10 cellular contexts compared by ENCODE assay signal in genomic region chr17:80782536-80783427, GRCh38.
A peak's percentile ranks its signal among the peaks of the same experiment; 100 is the strongest.
DNase-seq lines count a peak whose midpoint lies in the region; ATAC-seq and TF ChIP-seq lines count a peak whose summit lies in the region.
"Had no signal": no experiment of that assay in that cellular context is flagged by ENCODE, and none has a peak within 500 bp of the region (broad histone marks: within the 10 kb centered on the region; RNA-seq: fewer than 3 reads in every experiment).

No MANE protein-coding gene starts in this region.

- DNase-seq in LHCN-M2 (ENCODE audit: low read depth): peak; percentile 23
- DNase-seq in activated naive CD4-positive, alpha-beta T cell treated with anti-CD3 and anti-CD28 coated beads, Interleukin-2, amount 50 U/mL, for 72 hours (ENCODE audit: low spot score in 2 of 2): peak; percentile 33 to 54
- no peak for DNase-seq in NCI-H2081 treated with DMSO at 0.1 percent for 48 hours (lab: John Stamatoyannopoulos, UW)
- no peak for DNase-seq in WERI-Rb-1
- DNase-seq in NCI-H187 treated with DMSO at 0.1 percent for 48 hours (lab: John Stamatoyannopoulos, UW): no peak
- DNase-seq: testis had no signal

- H3K36me3 ChIP-seq in BLaER1 treated with 17β-estradiol and CSF1 and Interleukin-3, amounts not matched to agents 10 nM and 100 nM: peaks cover 10 to 36% (median 25%) of the 10 kb centered on the region in 11 experiments; a peak in 21 of 22 replicates
- H3K36me3 ChIP-seq in muscle layer of duodenum (ENCODE audit: control insufficient read depth in 1 of 2, insufficient read depth in 2 of 2, low read length in 2 of 2) (no peaks in the 10 kb centered on the region), WERI-Rb-1 (peaks cover 10% of the 10 kb centered on the region)
- H3K36me3 ChIP-seq: neutrophil had no signal

- H4K20me1 ChIP-seq in BLaER1 treated with 17β-estradiol and CSF1 and Interleukin-3, amounts not matched to agents 10 nM and 100 nM: peaks cover 0 to 93% (median 69%) of the 10 kb centered on the region in 11 experiments; a peak in 19 of 22 replicates

- peaks cover 19 to 39% (median 31%) of the 10 kb centered on the region in 10 experiments for H3K4me1 ChIP-seq in BLaER1 treated with 17β-estradiol and CSF1 and Interleukin-3, amounts not matched to agents 10 nM and 100 nM
- H3K4me1 ChIP-seq in muscle layer of duodenum (ENCODE audit: control insufficient read depth in 1 of 2, insufficient read depth in 2 of 2, low read length in 2 of 2): peaks cover 12 to 29% of the 10 kb centered on the region in 2 donors

- H3K27ac ChIP-seq in BLaER1 treated with 17β-estradiol and CSF1 and Interleukin-3, amounts not matched to agents 10 nM and 100 nM: no peak overlapping the region
- H3K27ac ChIP-seq in muscle layer of duodenum (ENCODE audit: low read length) (peak overlapping the region; percentile 24), WERI-Rb-1 (no peak overlapping the region)
- H3K27ac ChIP-seq: neutrophil had no signal

- ATAC-seq in activated naive CD4-positive, alpha-beta T cell treated with anti-CD3 and anti-CD28 coated beads, Interleukin-2, amount 50 U/mL, for 72 hours: peak; percentile 25 to 56
- ATAC-seq in HG03108 (IDR thresholded peaks at IDR 0.05; ENCODE audit: unreplicated experiment): no peak

- H3K9me3 Mint-ChIP-seq in activated naive CD4-positive, alpha-beta T cell treated with anti-CD3 and anti-CD28 coated beads, Interleukin-2, amount 50 U/mL, for 72 hours: peaks cover 4 to 8% of the 10 kb centered on the region in 2 donors

- TF ChIP-seq CTCF in WERI-Rb-1 (IDR thresholded peaks at IDR 0.05; ENCODE audit: low read depth, low read length): no peak

- no peak overlapping the region for H3K4me3 ChIP-seq in BLaER1 treated with 17β-estradiol and CSF1 and Interleukin-3, amounts not matched to agents 10 nM and 100 nM
- H3K4me3 ChIP-seq in muscle layer of duodenum (ENCODE audit: low read depth in 1 of 2, low read length in 2 of 2) (no peak overlapping the region), WERI-Rb-1 (ENCODE audit: low read depth, low read length) (no peak overlapping the region)
- H3K4me3 ChIP-seq: testis had no signal

- H3K4me2 ChIP-seq in BLaER1 treated with 17β-estradiol and CSF1 and Interleukin-3, amounts not matched to agents 10 nM and 100 nM: peak overlapping the region in 8 of 11 experiments; percentile 2 to 66 (median 22); a peak in 7 of 22 replicates

- peaks cover 23 to 29% of the 10 kb centered on the region in 2 donors for H3K36me3 Mint-ChIP-seq in activated naive CD4-positive, alpha-beta T cell treated with anti-CD3 and anti-CD28 coated beads, Interleukin-2, amount 50 U/mL, for 72 hours

- H3K9me3 ChIP-seq in BLaER1 treated with 17β-estradiol and CSF1 and Interleukin-3, amounts not matched to agents 10 nM and 100 nM (replicated peaks in 1 of 11): peaks cover 5 to 15% (median 9%) of the 10 kb centered on the region in 11 experiments; a peak in 18 of 22 replicates
- no peaks in the 10 kb centered on the region for H3K9me3 ChIP-seq in muscle layer of duodenum (ENCODE audit: control insufficient read depth in 1 of 2, low read length in 2 of 2)
- no peaks in the 10 kb centered on the region for H3K9me3 ChIP-seq in WERI-Rb-1 (ENCODE audit: severe bottlenecking)
- H3K9me3 ChIP-seq: neutrophil, testis had no signal

- no peaks in the 10 kb centered on the region for H3K27me3 ChIP-seq in BLaER1 treated with 17β-estradiol and CSF1 and Interleukin-3, amounts not matched to agents 10 nM and 100 nM
- no peaks in the 10 kb centered on the region for H3K27me3 ChIP-seq in muscle layer of duodenum (ENCODE audit: low read depth, low read length)
- H3K27me3 ChIP-seq in WERI-Rb-1 (ENCODE audit: insufficient read depth, low read depth, severe bottlenecking): no peaks in the 10 kb centered on the region
- H3K27me3 ChIP-seq: neutrophil, testis had no signal

- no peak overlapping the region for H3K9ac ChIP-seq in BLaER1 treated with 17β-estradiol and CSF1 and Interleukin-3, amounts not matched to agents 10 nM and 100 nM

- peak overlapping the region; percentile 89 to 95 for H3K27ac Mint-ChIP-seq in activated naive CD4-positive, alpha-beta T cell treated with anti-CD3 and anti-CD28 coated beads, Interleukin-2, amount 50 U/mL, for 72 hours

Comparison
In these comparisons a context has a peak if more than half of its experiments do, and no peak if none do; other contexts are left out.
1. DNase-seq: peak in LHCN-M2 (single experiment) and activated naive CD4-positive, alpha-beta T cell treated with anti-CD3 and anti-CD28 coated beads, Interleukin-2, amount 50 U/mL, for 72 hours (2 of 2); none in NCI-H2081 treated with DMSO at 0.1 percent for 48 hours (single experiment), WERI-Rb-1 (single experiment) and NCI-H187 treated with DMSO at 0.1 percent for 48 hours (single experiment).